ENCODE assay signal across 9 cellular contexts in genomic region chr2:53767405-53768232, GRCh38. TPM values are rescaled to one million over a fixed set of nuclear protein-coding genes. Genes with fewer than 3 reads are reported as not detected.
DNase-seq lines count a peak whose midpoint lies in the region; ATAC-seq, FAIRE-seq and TF ChIP-seq lines count a peak whose summit lies in the region.
"Had no signal": no experiment of that assay in that cellular context is flagged by ENCODE, and none has a peak within 500 bp of the region (broad histone marks: within the 10 kb centered on the region; RNA-seq: fewer than 3 reads in every experiment).

Gene CHAC2 (plus strand): TSS chr2:53767804. CDS start chr2:53767887, 83 bp downstream.

- H3K4me3 Mint-ChIP-seq in central memory CD8-positive, alpha-beta T cell: peak within 1 kb of the TSS; percentile 94

- ATAC-seq in GM19025 (IDR thresholded peaks at IDR 0.05; ENCODE audit: low read depth, unreplicated experiment) (peak; percentile 94), HG03280 (IDR thresholded peaks at IDR 0.05; ENCODE audit: unreplicated experiment) (peak; percentile 94)
- peak; percentile 91 for ATAC-seq in central memory CD8-positive, alpha-beta T cell (replicated peaks; ENCODE audit: extremely low read depth, poor library complexity, severe bottlenecking)

- peak within 1 kb of the TSS; percentile 88 for H3K4me2 ChIP-seq in keratinocyte (ENCODE audit: control insufficient read depth, extremely low read depth, insufficient read depth, low read depth, low read length)

- H2AFZ ChIP-seq in keratinocyte (ENCODE audit: control insufficient read depth, low read length): peak within 1 kb of the TSS; percentile 91

- DNase-seq in AG20443 (ENCODE audit: low spot score) (peak; percentile 96), NCI-H345 (lab: John Stamatoyannopoulos, UW) (peak; percentile 84), keratinocyte (ENCODE audit: low read depth, low spot score) (no peak)
- peak; percentile 68 for DNase-seq in activated CD4-positive, CD25-positive, alpha-beta regulatory T cell treated with anti-CD3 and anti-CD28 coated beads, Interleukin-2, amount 50 U/mL, for 16 hours (ENCODE audit: low read depth, low spot score)
- peak; percentile 67 to 71 for DNase-seq in central memory CD8-positive, alpha-beta T cell (ENCODE audit: low spot score in 2 of 2)
- peak; percentile 57 to 78 for DNase-seq in stimulated activated CD4-positive, alpha-beta T cell treated with anti-CD3 and anti-CD28 coated beads, Interleukin-15, amount 100 ng/mL, for 1 hour (ENCODE audit: low read depth in 1 of 2, low spot score in 1 of 2)

- H3K27me3 ChIP-seq in keratinocyte (ENCODE audit: control insufficient read depth, extremely low read depth, insufficient read depth, low read length): no peaks in the 10 kb centered on the region

- TF ChIP-seq CTCF in keratinocyte (optimal IDR thresholded peaks at IDR 0.05 in 1 of 3, IDR thresholded peaks at IDR 0.05 in 1 of 3, conservative IDR thresholded peaks at IDR 0.05 in 1 of 3; ENCODE audit: extremely low read depth in 1 of 3, insufficient read depth in 2 of 3, low read length in 3 of 3): peak in 2 of 3 experiments; percentile 8 to 35

- H3K27ac Mint-ChIP-seq in central memory CD8-positive, alpha-beta T cell (ENCODE audit: low read depth): peak within 1 kb of the TSS; percentile 92

- H3K4me3 ChIP-seq in keratinocyte (ENCODE audit: control insufficient read depth in 2 of 3, extremely low read depth in 1 of 3, insufficient read depth in 2 of 3, low read depth in 1 of 3, low read length in 3 of 3): peak within 1 kb of the TSS; percentile 60 to 92 (median 86)

- peak within 1 kb of the TSS; percentile 80 for H3K27ac ChIP-seq in keratinocyte (ENCODE audit: control insufficient read depth, insufficient read depth, low read length)

- no peaks in the 10 kb centered on the region for H3K9me3 ChIP-seq in keratinocyte (ENCODE audit: control insufficient read depth, low read depth, low read length)

- no peaks in the 10 kb centered on the region for H3K9me1 ChIP-seq in keratinocyte (ENCODE audit: control insufficient read depth, extremely low read depth, insufficient read depth, low read length)

- no peaks in the 10 kb centered on the region for H3K27me3 Mint-ChIP-seq in central memory CD8-positive, alpha-beta T cell

- H3K36me3 Mint-ChIP-seq in central memory CD8-positive, alpha-beta T cell (ENCODE audit: insufficient read depth): peaks cover 19% of the 10 kb centered on the region

- H3K79me2 ChIP-seq in keratinocyte (ENCODE audit: control insufficient read depth, insufficient read depth, low read length): peaks cover 26% of the 10 kb centered on the region

- H4K20me1 ChIP-seq in keratinocyte (ENCODE audit: control insufficient read depth, extremely low read depth, insufficient read depth, low read length): no peaks in the 10 kb centered on the region

- no peak for FAIRE-seq in keratinocyte (lab: Jason Lieb, UNC)
- FAIRE-seq: colon had no signal

- H3K9ac ChIP-seq in keratinocyte (ENCODE audit: control insufficient read depth, extremely low read depth, insufficient read depth, low read length): peak within 1 kb of the TSS; percentile 83

- H3K4me1 ChIP-seq in keratinocyte (ENCODE audit: control insufficient read depth, extremely low read depth, insufficient read depth, low read length): peaks cover 9% of the 10 kb centered on the region

- dilution Hi-C loops in keratinocyte (cut with MboI; ENCODE audit: extremely low pct_ligation_motif_present, low sequenced_read_pairs): no loop called here

- peaks cover 11% of the 10 kb centered on the region for H3K4me1 Mint-ChIP-seq in central memory CD8-positive, alpha-beta T cell

- H3K9me3 Mint-ChIP-seq in central memory CD8-positive, alpha-beta T cell: no peaks in the 10 kb centered on the region

- no peaks in the 10 kb centered on the region for H3K36me3 ChIP-seq in keratinocyte (ENCODE audit: control insufficient read depth in 2 of 2, extremely low read depth in 1 of 2, insufficient read depth in 2 of 2, low read length in 2 of 2)

RNA-seq across cellular contexts. Expression of gene CHAC2, which starts in this region (rescaled TPM):
- polyA plus RNA-seq in keratinocyte: 5.4 to 10.9 TPM (median 6.9 TPM) in 3 replicates
- polyA plus RNA-seq in keratinocyte (2011; ENCODE audit: low read depth): 1.6 TPM
- 4.7 and 7.8 TPM in 2 replicates for polyA plus RNA-seq in keratinocyte (2011; cell fraction: cytosol; rRNA removed)
- polyA plus RNA-seq in keratinocyte (2011; cell fraction: nucleus; rRNA removed): 2.2 and 3.9 TPM in 2 replicates
- polyA plus RNA-seq in keratinocyte (2012; ENCODE audit: low replicate concordance): 2.1 and 7.3 TPM in 2 replicates
- 0.76 to 2.0 TPM (median 1.4 TPM) in 3 replicates for polyA minus RNA-seq in keratinocyte
- 4.0 TPM for polyA minus RNA-seq in keratinocyte (2011; cell fraction: cytosol; rRNA and poly(A)+ RNA removed)
- 1.2 and 2.2 TPM in 2 replicates for polyA minus RNA-seq in keratinocyte (2011; cell fraction: nucleus; rRNA and poly(A)+ RNA removed)
